24 cellular contexts compared by ENCODE assay signal in the genomic region with DNA sequence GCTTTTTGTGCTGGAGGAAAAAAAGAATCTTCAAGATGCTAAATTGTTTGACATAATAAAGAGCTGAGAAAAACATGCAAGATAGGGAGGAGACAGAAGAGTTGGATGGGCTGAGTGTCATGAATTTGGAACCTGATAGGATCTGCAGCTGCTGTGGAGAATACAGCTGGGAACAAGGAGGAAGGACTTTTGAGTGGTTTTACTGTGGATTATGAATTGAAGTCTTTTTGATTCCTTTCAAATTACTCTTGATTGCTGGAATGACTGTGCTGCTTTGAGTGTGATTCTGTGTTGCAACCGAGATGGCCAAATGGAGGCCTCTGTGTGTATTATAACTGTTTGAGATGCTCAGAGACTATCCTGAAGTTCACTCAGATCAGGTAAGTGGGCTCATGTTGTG. TPM values are rescaled to one million over a fixed set of nuclear protein-coding genes. Genes with fewer than 3 reads are reported as not detected.
"Had no signal": no experiment of that assay in that cellular context is flagged by ENCODE, and none has a peak within 500 bp of the region (broad histone marks: within the 10 kb centered on the region; RNA-seq: fewer than 3 reads in every experiment).

No MANE protein-coding gene starts in this region.

- H3K27ac ChIP-seq: SJSA1, SK-N-MC had no signal

- H3K4me1 ChIP-seq: SJSA1 had no signal

- DNase-seq: IMR-90, Karpas-422, KG1, MM.1S, NCI-H1092 treated with DMSO at 0.1 percent for 48 hours, NCI-H1436 treated with DMSO at 0.1 percent for 48 hours, NCI-H1694 treated with DMSO at 0.1 percent for 48 hours, NCI-H1930, NCI-H2081, NCI-H2107, NCI-H2171 treated with DMSO at 0.1 percent for 48 hours, NCI-H345, NCI-H446 treated with DMSO at 0.1 percent for 48 hours, NCI-H510A treated with DMSO at 0.1 percent for 48 hours, NCI-H526, NCI-H82, Right ventricle myocardium superior, RPMI8226, SIG-M5 had no signal

- H3K4me3 ChIP-seq: SJSA1, SK-N-MC had no signal

- H3K9me3 ChIP-seq: SJSA1 had no signal

- H3K27me3 ChIP-seq: SJSA1 had no signal

- H3K36me3 ChIP-seq: SJSA1 had no signal

RNA-seq across cellular contexts. Expression of a gene that starts 4.0 kb away (rescaled TPM):
- total RNA-seq: HT1080, IMR-90, M059J, Right ventricle myocardium superior, SJSA1 had no signal
- polyA plus RNA-seq: HepG2, IMR-90 had no signal
